19 cellular contexts compared by ENCODE assay signal in the genomic region with DNA sequence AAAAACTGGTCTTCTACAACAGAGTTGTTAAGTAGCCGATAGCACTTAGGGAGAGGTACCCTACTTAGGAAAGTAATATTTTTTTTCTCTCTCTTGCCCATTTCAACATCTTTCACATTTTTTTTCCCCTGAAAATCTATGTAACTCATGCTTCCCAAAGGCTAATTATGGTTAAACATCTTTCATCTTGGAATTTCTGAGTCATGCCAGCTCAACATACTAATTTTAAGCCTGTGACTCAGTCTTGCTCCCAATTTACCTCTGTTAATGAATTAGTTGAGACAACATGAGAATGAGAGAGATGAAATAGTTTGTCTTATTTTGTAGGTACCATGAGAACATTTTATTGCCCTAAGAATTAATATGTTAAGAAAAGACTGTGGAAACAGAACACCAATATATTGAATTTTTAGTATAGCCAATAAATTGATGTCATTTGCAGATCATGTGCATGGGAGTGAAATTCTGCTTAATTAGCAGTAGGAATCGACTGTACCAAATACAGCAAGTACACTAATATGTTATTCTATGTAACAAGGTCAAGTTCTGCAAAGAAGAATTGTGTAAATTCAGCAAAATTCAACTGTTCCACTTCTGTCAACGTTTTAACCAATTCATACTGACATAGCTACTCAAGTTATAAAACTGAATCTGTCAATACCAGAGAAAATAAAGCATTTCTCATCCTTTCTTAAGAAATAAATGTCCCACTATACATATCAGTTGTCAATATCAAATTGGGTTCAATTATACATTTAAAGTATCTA.
DNase-seq lines count a peak whose midpoint lies in the region; ATAC-seq and TF ChIP-seq lines count a peak whose summit lies in the region.
"Had no signal": no experiment of that assay in that cellular context is flagged by ENCODE, and none has a peak within 500 bp of the region (broad histone marks: within the 10 kb centered on the region; RNA-seq: fewer than 3 reads in every experiment).

No MANE protein-coding gene starts in this region.

- H3K18ac ChIP-seq in mesenchymal stem cell (ENCODE audit: low read depth in 1 of 2, low read length in 2 of 2) = no peak overlapping the region

- H4K8ac ChIP-seq in mesenchymal stem cell (ENCODE audit: low read length) = no peak overlapping the region

- intact Hi-C loops in psoas muscle (cut with DNase I) = no loop called here

- H2AK5ac ChIP-seq in mesenchymal stem cell (ENCODE audit: low read length, severe bottlenecking) = no peak overlapping the region

- H3K9ac ChIP-seq in mesenchymal stem cell (ENCODE audit: low read length) = peak overlapping the region; percentile 34
- H3K9ac ChIP-seq: KMS-11 had no signal

- no peak overlapping the region for H3K4me2 ChIP-seq in mesenchymal stem cell (ENCODE audit: low read length, poor library complexity, severe bottlenecking)
- H3K4me2 ChIP-seq: KMS-11 had no signal

- no peak overlapping the region for H4K91ac ChIP-seq in mesenchymal stem cell (ENCODE audit: low read length)

- H2AFZ ChIP-seq in mesenchymal stem cell (ENCODE audit: low read depth, low read length) = no peak overlapping the region

- H3K4me3 ChIP-seq in epithelial cell of proximal tubule (ENCODE audit: low read depth, low read length) (no peak overlapping the region), mesenchymal stem cell (ENCODE audit: insufficient read depth in 1 of 2, low read depth in 1 of 2, low read length in 2 of 2) (no peak overlapping the region), psoas muscle (no peak overlapping the region)
- H3K4me3 ChIP-seq: lower lobe of right lung had no signal

- peak; percentile 29 for DNase-seq in Daoy (ENCODE audit: low read depth)
- peak; percentile 71 for DNase-seq in RKO (ENCODE audit: low spot score)
- peak; percentile 35 for DNase-seq in epithelial cell of proximal tubule (ENCODE audit: low read depth)
- peak; percentile 80 for DNase-seq in mesenchymal stem cell
- DNase-seq in activated CD4-positive, alpha-beta T cell treated with anti-CD3 and anti-CD28 coated beads for 48 hours = no peak
- DNase-seq in activated CD4-positive, alpha-beta T cell treated with anti-CD3 and anti-CD28 coated beads for 1 hour = no peak
- DNase-seq in psoas muscle = no peak
- DNase-seq: activated CD4-positive, alpha-beta T cell treated with anti-CD3 and anti-CD28 coated beads for 36 hours; activated effector memory CD4-positive, alpha-beta T cell treated with Interleukin-2 at 50 U/mL for 16 hours; amniotic stem cell; Caco-2; cerebellar nuclear complex; lower lobe of right lung; naive B cell; NCI-H1105 treated with DMSO at 0.1 percent for 48 hours; stimulated activated CD4-positive, alpha-beta T cell treated with anti-CD3 and anti-CD28 coated beads, Interleukin-4, amount 100 ng/mL, for 1 hour had no signal

- H3K14ac ChIP-seq in mesenchymal stem cell (ENCODE audit: low read length in 2 of 2) = no peak overlapping the region

- TF ChIP-seq CTCF in epithelial cell of proximal tubule (conservative IDR thresholded peaks at IDR 0.05; ENCODE audit: low read depth, low read length) (no peak), psoas muscle (IDR thresholded peaks at IDR 0.05) (no peak)

- no peak overlapping the region for H2BK12ac ChIP-seq in mesenchymal stem cell (ENCODE audit: low read length in 2 of 2)

- H2BK15ac ChIP-seq in mesenchymal stem cell (ENCODE audit: low read depth, poor library complexity, severe bottlenecking) = no peak overlapping the region

- no peak for ATAC-seq in GM19035 (IDR thresholded peaks at IDR 0.05; ENCODE audit: unreplicated experiment)
- ATAC-seq in psoas muscle = no peak
- ATAC-seq: activated CD4-positive, alpha-beta T cell treated with anti-CD3 and anti-CD28 coated beads for 36 hours; HCT116; lower lobe of right lung had no signal

- no peak overlapping the region for H3K4ac ChIP-seq in mesenchymal stem cell (ENCODE audit: low read depth in 1 of 2, low read length in 2 of 2)

- H3K27ac ChIP-seq in mesenchymal stem cell (ENCODE audit: low read length, poor library complexity, severe bottlenecking) (no peak overlapping the region), psoas muscle (no peak overlapping the region)
- H3K27ac ChIP-seq: KMS-11, lower lobe of right lung had no signal

- H2BK5ac ChIP-seq in mesenchymal stem cell (ENCODE audit: low read depth, low read length, poor library complexity, severe bottlenecking) = no peak overlapping the region

- H3K27me3 ChIP-seq in mesenchymal stem cell (ENCODE audit: control insufficient read depth in 1 of 2, insufficient read depth in 1 of 2, low read length in 2 of 2) = no peaks in the 10 kb centered on the region
- H3K27me3 ChIP-seq in psoas muscle (ENCODE audit: insufficient read depth in 3 of 3, low read length in 2 of 3) = no peaks in the 10 kb centered on the region

- H3K79me1 ChIP-seq in mesenchymal stem cell (replicated peaks; ENCODE audit: low read length, poor library complexity, severe bottlenecking) = no peaks in the 10 kb centered on the region

- H3K4me1 ChIP-seq in mesenchymal stem cell (ENCODE audit: control insufficient read depth, insufficient read depth, low read depth, low read length) = no peaks in the 10 kb centered on the region
- no peaks in the 10 kb centered on the region for H3K4me1 ChIP-seq in psoas muscle
- H3K4me1 ChIP-seq: Caco-2, lower lobe of right lung had no signal

- H3K36me3 ChIP-seq in mesenchymal stem cell (ENCODE audit: control insufficient read depth in 1 of 2, insufficient read depth in 2 of 2, low read depth in 1 of 2, low read length in 2 of 2) (no peaks in the 10 kb centered on the region), psoas muscle (ENCODE audit: insufficient read depth in 1 of 2, low read depth in 1 of 2) (no peaks in the 10 kb centered on the region)
- H3K36me3 ChIP-seq: lower lobe of right lung had no signal

- WGBS in mesenchymal stem cell = 75% methylated on average over 2 of the region's 3 CpGs
- WGBS in psoas muscle, 3 donors = 66 to 78% (median 72%) methylated on average over 3 of the region's 3 CpGs

- H2BK120ac ChIP-seq in mesenchymal stem cell (ENCODE audit: low read depth, low read length) = no peak overlapping the region

- H3K9me3 ChIP-seq in mesenchymal stem cell (ENCODE audit: control insufficient read depth, low read length) (no peaks in the 10 kb centered on the region), psoas muscle (no peaks in the 10 kb centered on the region)
- H3K9me3 ChIP-seq: Caco-2, lower lobe of right lung had no signal

- H3K23ac ChIP-seq in mesenchymal stem cell (ENCODE audit: low read length in 2 of 2) = no peak overlapping the region

Comparison
In these comparisons a context has a peak if more than half of its experiments do, and no peak if none do; other contexts are left out.
1. DNase-seq: peak in Daoy (single experiment), RKO (single experiment), epithelial cell of proximal tubule (single experiment) and mesenchymal stem cell (single experiment); none in activated CD4-positive, alpha-beta T cell treated with anti-CD3 and anti-CD28 coated beads for 48 hours (single experiment), activated CD4-positive, alpha-beta T cell treated with anti-CD3 and anti-CD28 coated beads for 1 hour (single experiment) and psoas muscle (0 of 2).